ENCODE assay signal across 21 cellular contexts in genomic region chr10:124217906-124218769, GRCh38.
DNase-seq lines count a peak whose midpoint lies in the region; FAIRE-seq and TF ChIP-seq lines count a peak whose summit lies in the region.
"Had no signal": no experiment of that assay in that cellular context is flagged by ENCODE, and none has a peak within 500 bp of the region (broad histone marks: within the 10 kb centered on the region; RNA-seq: fewer than 3 reads in every experiment).

No MANE protein-coding gene starts in this region.

- no peaks in the 10 kb centered on the region for H3K36me3 ChIP-seq in BLaER1 treated with 17β-estradiol and CSF1 and Interleukin-3, amounts not matched to agents 10 nM and 100 nM
- H3K36me3 ChIP-seq in keratinocyte (ENCODE audit: control insufficient read depth in 2 of 2, extremely low read depth in 1 of 2, insufficient read depth in 2 of 2, low read length in 2 of 2) (no peaks in the 10 kb centered on the region), hepatocyte (replicated peaks; ENCODE audit: insufficient read depth, low read depth) (no peaks in the 10 kb centered on the region), kidney (ENCODE audit: control insufficient read depth in 1 of 2, insufficient read depth in 2 of 2, low read length in 2 of 2) (no peaks in the 10 kb centered on the region)
- H3K36me3 ChIP-seq: esophagus squamous epithelium, thoracic aorta had no signal

- FAIRE-seq in keratinocyte (lab: Jason Lieb, UNC), result no peak
- FAIRE-seq in kidney (lab: Jason Lieb, UNC), result no peak

- H3K4me1 Mint-ChIP-seq in MCF 10A (ENCODE audit: insufficient read depth, unreplicated experiment), result peaks cover 11% of the 10 kb centered on the region

- H3K4me3 Mint-ChIP-seq in MCF 10A (ENCODE audit: unreplicated experiment), result no peak overlapping the region
- H3K4me3 Mint-ChIP-seq: activated CD4-positive, alpha-beta T cell treated with anti-CD3 and anti-CD28 coated beads, Interleukin-2, amount 10 ng/mL, durations not matched to agents 7 days and 5 days; activated T-cell treated with anti-CD3 and anti-CD28 coated beads, Interleukin-2, amount 50 U/mL, for 4 hours had no signal

- no peaks in the 10 kb centered on the region for H3K9me1 ChIP-seq in keratinocyte (ENCODE audit: control insufficient read depth, extremely low read depth, insufficient read depth, low read length)

- H3K27ac ChIP-seq in BLaER1 treated with 17β-estradiol and CSF1 and Interleukin-3, amounts not matched to agents 10 nM and 100 nM, result no peak overlapping the region
- H3K27ac ChIP-seq in keratinocyte (ENCODE audit: control insufficient read depth, insufficient read depth, low read length) (no peak overlapping the region), hepatocyte (no peak overlapping the region), kidney (ENCODE audit: low read depth in 2 of 2, low read length in 2 of 2) (no peak overlapping the region)
- H3K27ac ChIP-seq: body of pancreas, esophagus squamous epithelium, thoracic aorta had no signal

- H3K36me3 Mint-ChIP-seq in MCF 10A (ENCODE audit: insufficient read depth, unreplicated experiment), result no peaks in the 10 kb centered on the region
- H3K36me3 Mint-ChIP-seq: activated naive CD4-positive, alpha-beta T cell treated with anti-CD3 and anti-CD28 coated beads, Interleukin-2, amount 50 U/mL, for 72 hours had no signal

- peaks cover 42 to 56% (median 53%) of the 10 kb centered on the region in 10 experiments for H3K4me1 ChIP-seq in BLaER1 treated with 17β-estradiol and CSF1 and Interleukin-3, amounts not matched to agents 10 nM and 100 nM
- H3K4me1 ChIP-seq in keratinocyte (ENCODE audit: control insufficient read depth, extremely low read depth, insufficient read depth, low read length) (peaks cover 18% of the 10 kb centered on the region), hepatocyte (ENCODE audit: insufficient read depth) (peaks cover 14% of the 10 kb centered on the region), kidney (ENCODE audit: control insufficient read depth in 1 of 2, insufficient read depth in 1 of 2, low read depth in 1 of 2, low read length in 2 of 2) (peaks cover 0 to 12% of the 10 kb centered on the region in 2 donors)
- H3K4me1 ChIP-seq: body of pancreas, Caco-2 had no signal

- dilution Hi-C loops in keratinocyte (cut with MboI; ENCODE audit: extremely low pct_ligation_motif_present, low sequenced_read_pairs), result no loop called here

- no peak overlapping the region for H3K9ac ChIP-seq in BLaER1 treated with 17β-estradiol and CSF1 and Interleukin-3, amounts not matched to agents 10 nM and 100 nM
- no peak overlapping the region for H3K9ac ChIP-seq in keratinocyte (ENCODE audit: control insufficient read depth, extremely low read depth, insufficient read depth, low read length)
- no peak overlapping the region for H3K9ac ChIP-seq in kidney (ENCODE audit: low read length in 2 of 2)

- peak overlapping the region in 8 of 11 experiments; percentile 3 to 56 (median 22); a peak in 9 of 22 replicates for H3K4me2 ChIP-seq in BLaER1 treated with 17β-estradiol and CSF1 and Interleukin-3, amounts not matched to agents 10 nM and 100 nM
- H3K4me2 ChIP-seq in keratinocyte (ENCODE audit: control insufficient read depth, extremely low read depth, insufficient read depth, low read depth, low read length) (peak overlapping the region; percentile 20), hepatocyte (no peak overlapping the region)

- DNase-seq in HuH-7 (ENCODE audit: low spot score) (peak; percentile 26), MCF 10A (ENCODE audit: unreplicated experiment) (peak; percentile 62), keratinocyte (ENCODE audit: low read depth, low spot score) (peak; percentile 59), hepatocyte (ENCODE audit: low spot score) (no peak), NCI-H2081 (lab: John Stamatoyannopoulos, UW) (no peak), kidney (no peak), NOMO-1 treated with DMSO at 0.1 percent for 48 hours (lab: John Stamatoyannopoulos, UW; ENCODE audit: unreplicated experiment) (no peak)
- DNase-seq: activated CD4-positive, alpha-beta T cell treated with anti-CD3 and anti-CD28 coated beads, Interleukin-2, amount 10 ng/mL, durations not matched to agents 7 days and 5 days; activated T-cell treated with anti-CD3 and anti-CD28 coated beads, Interleukin-2, amount 50 U/mL, for 4 hours; body of pancreas; dermis blood vessel endothelial cell; esophagus squamous epithelium; glutamatergic neuron; kidney glomerular epithelial cell; NCI-H345; stimulated activated CD4-positive, alpha-beta T cell treated with anti-CD3 and anti-CD28 coated beads, Interleukin-4, amount 100 ng/mL, for 24 hours; T-helper 9 cell had no signal

- 0 out of 22 replicates have a peak, but pooled peaks cover 0 to 4% (median 0%) of the 10 kb centered on the region in 11 experiments for H3K27me3 ChIP-seq in BLaER1 treated with 17β-estradiol and CSF1 and Interleukin-3, amounts not matched to agents 10 nM and 100 nM
- H3K27me3 ChIP-seq in keratinocyte (ENCODE audit: control insufficient read depth, extremely low read depth, insufficient read depth, low read length) (peaks cover 3% of the 10 kb centered on the region), hepatocyte (peaks cover 5% of the 10 kb centered on the region)
- H3K27me3 ChIP-seq: body of pancreas had no signal

- H2AFZ ChIP-seq in keratinocyte (ENCODE audit: control insufficient read depth, low read length) (no peak overlapping the region), hepatocyte (no peak overlapping the region)

- no peaks in the 10 kb centered on the region for H4K20me1 ChIP-seq in BLaER1 treated with 17β-estradiol and CSF1 and Interleukin-3, amounts not matched to agents 10 nM and 100 nM
- H4K20me1 ChIP-seq in keratinocyte (ENCODE audit: control insufficient read depth, extremely low read depth, insufficient read depth, low read length) (no peaks in the 10 kb centered on the region), hepatocyte (ENCODE audit: insufficient read depth, poor library complexity, severe bottlenecking) (no peaks in the 10 kb centered on the region)

- no peak overlapping the region for H3K27ac Mint-ChIP-seq in MCF 10A (ENCODE audit: low read depth, unreplicated experiment)
- H3K27ac Mint-ChIP-seq: activated CD4-positive, alpha-beta T cell treated with anti-CD3 and anti-CD28 coated beads, Interleukin-2, amount 10 ng/mL, durations not matched to agents 7 days and 5 days; activated naive CD4-positive, alpha-beta T cell treated with anti-CD3 and anti-CD28 coated beads, Interleukin-2, amount 50 U/mL, for 72 hours had no signal

- no TSS peak for BruUV-seq in MCF 10A (replicated peaks; lab: Mats Ljungman, UMichigan)

- H3K9me3 Mint-ChIP-seq in MCF 10A (ENCODE audit: unreplicated experiment), result no peaks in the 10 kb centered on the region
- H3K9me3 Mint-ChIP-seq: activated CD4-positive, alpha-beta T cell treated with anti-CD3 and anti-CD28 coated beads, Interleukin-2, amount 10 ng/mL, durations not matched to agents 7 days and 5 days; activated naive CD4-positive, alpha-beta T cell treated with anti-CD3 and anti-CD28 coated beads, Interleukin-2, amount 50 U/mL, for 72 hours; activated T-cell treated with anti-CD3 and anti-CD28 coated beads, Interleukin-2, amount 50 U/mL, for 4 hours had no signal

- no peaks in the 10 kb centered on the region for H3K27me3 Mint-ChIP-seq in MCF 10A (ENCODE audit: insufficient read depth, unreplicated experiment)

- intact Hi-C loops in MCF 10A (cut with micrococcal nuclease) (no loop called here), kidney (cut with DNase I) (no loop called here)

- 76% methylated on average over 11 of the region's 11 CpGs for WGBS in hepatocyte (ENCODE audit: low lambda C conversion rate, missing lambda C conversion rate)

- POLR2A ChIA-PET in MCF 10A (lab: Yijun Ruan, JAX), result interaction anchor here (0.6 to 0.7 kb wide), 2 partner anchors 26 to 65 kb away, joined by 3 to 4 read pairs; no protein-coding TSS in a partner anchor

- peak; percentile 14 for TF ChIP-seq CTCF in MCF 10A (IDR thresholded peaks at IDR 0.05; ENCODE audit: unreplicated experiment)
- peak; percentile 43 to 86 (median 48) for TF ChIP-seq CTCF in keratinocyte (optimal IDR thresholded peaks at IDR 0.05 in 1 of 3, IDR thresholded peaks at IDR 0.05 in 1 of 3, conservative IDR thresholded peaks at IDR 0.05 in 1 of 3; ENCODE audit: extremely low read depth in 1 of 3, insufficient read depth in 2 of 3, low read length in 3 of 3)
- no peak for TF ChIP-seq CTCF in hepatocyte (IDR thresholded peaks at IDR 0.05; ENCODE audit: poor library complexity)
- TF ChIP-seq CTCF in kidney (IDR thresholded peaks at IDR 0.05; ENCODE audit: borderline replicate concordance, extremely low read depth, insufficient read depth), result no peak

- H3K4me3 ChIP-seq in BLaER1 treated with 17β-estradiol and CSF1 and Interleukin-3, amounts not matched to agents 10 nM and 100 nM, result no peak overlapping the region
- H3K4me3 ChIP-seq in keratinocyte (ENCODE audit: control insufficient read depth in 2 of 3, extremely low read depth in 1 of 3, insufficient read depth in 2 of 3, low read depth in 1 of 3, low read length in 3 of 3) (no peak overlapping the region), hepatocyte (no peak overlapping the region), kidney (ENCODE audit: low read length in 2 of 2) (no peak overlapping the region)
- H3K4me3 ChIP-seq: body of pancreas, esophagus squamous epithelium, thoracic aorta had no signal

- H3K9me3 ChIP-seq in BLaER1 treated with 17β-estradiol and CSF1 and Interleukin-3, amounts not matched to agents 10 nM and 100 nM (replicated peaks in 1 of 11), result peaks cover 0 to 5% (median 0%) of the 10 kb centered on the region in 11 experiments; a peak in 1 of 22 replicates
- no peaks in the 10 kb centered on the region for H3K9me3 ChIP-seq in keratinocyte (ENCODE audit: control insufficient read depth, low read depth, low read length)
- H3K9me3 ChIP-seq in hepatocyte (ENCODE audit: low read depth), result no peaks in the 10 kb centered on the region
- no peaks in the 10 kb centered on the region for H3K9me3 ChIP-seq in kidney (ENCODE audit: control insufficient read depth in 1 of 2, low read length in 2 of 2)
- H3K9me3 ChIP-seq: body of pancreas, Caco-2, esophagus squamous epithelium, thoracic aorta had no signal

- H3K9me2 ChIP-seq in hepatocyte (replicated peaks; ENCODE audit: insufficient read depth), result no peaks in the 10 kb centered on the region

- H3K79me2 ChIP-seq in keratinocyte (ENCODE audit: control insufficient read depth, insufficient read depth, low read length) (no peaks in the 10 kb centered on the region), hepatocyte (no peaks in the 10 kb centered on the region)

- CTCF ChIA-PET in MCF 10A (lab: Yijun Ruan, JAX), result interaction anchor here (0.6 to 1.2 kb wide), 3 partner anchors 9 to 625 kb away, joined by 3 read pairs; no protein-coding TSS in a partner anchor

Comparison
In these comparisons a context has a peak if more than half of its experiments do, and no peak if none do; other contexts are left out.
1. DNase-seq: peak in HuH-7 (single experiment), MCF 10A (single experiment) and keratinocyte (single experiment); none in hepatocyte (single experiment), NCI-H2081 (0 of 2), kidney (single experiment) and NOMO-1 treated with DMSO at 0.1 percent for 48 hours (single experiment).
2. CTCF ChIP-seq: peak in MCF 10A (single experiment) and keratinocyte (3 of 3); none in hepatocyte (single experiment) and kidney (single experiment).